1 cellular context compared by ENCODE assay signal in genomic region chr12:114777052-114777451, GRCh38.
TF ChIP-seq lines count a peak whose summit lies in the region.

No MANE protein-coding gene starts in this region.

TF ChIP-seq in HepG2, 621 proteins besides CTCF, POLR2A, EP300 and RAD21 (continued from another document):
- peak; percentile 73; the same call in 1 of the 2 replicates for TF ChIP-seq PRDM10 (CRISPR knock-in tag; IDR thresholded peaks at IDR 0.05; ENCODE audit: low read depth)
